Comparison of ENCODE assay signal across 8 cellular contexts in genomic region chr19:48319647-48320537, GRCh38. TPM values are rescaled to one million over a fixed set of nuclear protein-coding genes. Genes with fewer than 3 reads are reported as not detected.
DNase-seq lines count a peak whose midpoint lies in the region; ATAC-seq and TF ChIP-seq lines count a peak whose summit lies in the region.

No MANE protein-coding gene starts in this region.

- H3K36me3 Mint-ChIP-seq in activated CD4-positive, alpha-beta memory T cell treated with anti-CD3 and anti-CD28 coated beads for 36 hours: no peaks in the 10 kb centered on the region

- H3K4me3 ChIP-seq in AG10803 (ENCODE audit: low read length) (no peak overlapping the region), HAP-1 (no peak overlapping the region), lung (no peak overlapping the region)

- no peak overlapping the region for H3K4me3 Mint-ChIP-seq in activated CD4-positive, alpha-beta memory T cell treated with anti-CD3 and anti-CD28 coated beads for 36 hours

- ATAC-seq in lung (ENCODE audit: insufficient read depth, low FRiP score) (peak; percentile 35), GM21786 (IDR thresholded peaks at IDR 0.05; ENCODE audit: unreplicated experiment) (no peak)

- DNase-seq in AG10803 (ENCODE audit: low read depth) (peak; percentile 72), HAP-1 (ENCODE audit: low spot score in 2 of 2) (peak; percentile 58 to 94), NCI-H526 treated with DMSO at 0.1 percent for 48 hours (lab: John Stamatoyannopoulos, UW) (peak; percentile 27), lung (ENCODE audit: low spot score) (peak; percentile 85)
- peak; percentile 87 for DNase-seq in activated CD4-positive, alpha-beta memory T cell treated with anti-CD3 and anti-CD28 coated beads for 36 hours
- DNase-seq in effector CD4-positive, alpha-beta T cell: peak; percentile 79
- peak; percentile 80 for DNase-seq in stimulated activated CD8-positive, alpha-beta memory T cell treated with anti-CD3 and anti-CD28 coated beads, Interleukin-15, amount 100 ng/mL, for 1 hour (ENCODE audit: low read depth)

- CTCF ChIA-PET in activated CD4-positive, alpha-beta memory T cell treated with anti-CD3 and anti-CD28 coated beads for 36 hours (lab: Charles Lee): interaction anchor here (0.5 to 13.7 kb wide), 7 partner anchors 12 to 1499 kb away, joined by 3 to 354 read pairs (median 4); partner anchors contain the start of genes SYNGR4 and TMEM143

- intact Hi-C loops in activated CD4-positive, alpha-beta memory T cell treated with anti-CD3 and anti-CD28 coated beads for 36 hours (cut with micrococcal nuclease): loop anchor here (5.0 to 10.0 kb wide), 5 partner anchors 127 to 805 kb away; partner anchors contain the start of genes GRWD1, NAPA and PPP1R15A

- in situ Hi-C loops in HAP-1 (cut with MboI; ENCODE audit: low sequenced_read_pairs): loop anchor here (10.0 kb wide), 1 partner anchor 265 kb away; no protein-coding TSS in a partner anchor

- no peaks in the 10 kb centered on the region for H3K27me3 ChIP-seq in HAP-1 (ENCODE audit: low read depth)
- H3K27me3 ChIP-seq in lung (ENCODE audit: control insufficient read depth, insufficient read depth): no peaks in the 10 kb centered on the region

- POLR2A ChIA-PET in activated CD4-positive, alpha-beta memory T cell treated with anti-CD3 and anti-CD28 coated beads for 36 hours (lab: Charles Lee): interaction anchor here (1.1 kb wide), 1 partner anchor 261 kb away, joined by 3 read pairs; no protein-coding TSS in a partner anchor

- H3K9me3 Mint-ChIP-seq in activated CD4-positive, alpha-beta memory T cell treated with anti-CD3 and anti-CD28 coated beads for 36 hours: no peaks in the 10 kb centered on the region

- H3K4me1 Mint-ChIP-seq in activated CD4-positive, alpha-beta memory T cell treated with anti-CD3 and anti-CD28 coated beads for 36 hours (ENCODE audit: low read depth): peaks cover 38% of the 10 kb centered on the region

- H3K27ac Mint-ChIP-seq in activated CD4-positive, alpha-beta memory T cell treated with anti-CD3 and anti-CD28 coated beads for 36 hours: peak overlapping the region; percentile 99

- H3K27me3 Mint-ChIP-seq in activated CD4-positive, alpha-beta memory T cell treated with anti-CD3 and anti-CD28 coated beads for 36 hours: no peaks in the 10 kb centered on the region

- TF ChIP-seq CTCF in AG10803 (conservative IDR thresholded peaks at IDR 0.05; ENCODE audit: low read length) (peak; percentile 83), lung (IDR thresholded peaks at IDR 0.05; ENCODE audit: control extremely low read depth, extremely low read depth) (peak; percentile 88)

- H3K4me1 ChIP-seq in HAP-1: peaks cover 8% of the 10 kb centered on the region
- H3K4me1 ChIP-seq in lung (ENCODE audit: control insufficient read depth in 2 of 2, insufficient read depth in 2 of 2, low read length in 2 of 2): peaks cover 5 to 8% of the 10 kb centered on the region in 2 donors

- no peaks in the 10 kb centered on the region for H3K9me3 ChIP-seq in HAP-1
- no peaks in the 10 kb centered on the region for H3K9me3 ChIP-seq in lung (ENCODE audit: control insufficient read depth in 2 of 2, insufficient read depth in 1 of 2, low read length in 1 of 2)

- H3K36me3 ChIP-seq in HAP-1 (replicated peaks) (no peaks in the 10 kb centered on the region), lung (ENCODE audit: control insufficient read depth in 2 of 2, insufficient read depth in 2 of 2, low read length in 2 of 2) (no peaks in the 10 kb centered on the region)

- H3K27ac ChIP-seq in lung (ENCODE audit: low read depth in 1 of 2, low read length in 1 of 2): peak overlapping the region in 1 of 2 donors; percentile 77

- WGBS in lung, 2 donors: 27 to 40% methylated on average over 16 of the region's 16 CpGs

RNA-seq across cellular contexts. Expression of gene EMP3, which starts 5.5 kb away (rescaled TPM):
- total RNA-seq in activated CD4-positive, alpha-beta memory T cell treated with anti-CD3 and anti-CD28 coated beads for 36 hours: 100 to 1,000 TPM; 168 to 179 TPM
- 100 to 1,000 TPM in 1 of 2 donors, 10 to 100 TPM in 1; 36.9 to 189 TPM for total RNA-seq in lung
- polyA plus RNA-seq in lung: 100 to 1,000 TPM; 256 to 276 TPM

RNA-seq across cellular contexts. Expression of gene TMEM143, which starts 43.8 kb away (rescaled TPM):
- total RNA-seq in activated CD4-positive, alpha-beta memory T cell treated with anti-CD3 and anti-CD28 coated beads for 36 hours: 10 to 100 TPM; 17.1 to 17.9 TPM
- 10 to 100 TPM; 10.9 to 12.3 TPM for total RNA-seq in lung
- polyA plus RNA-seq in lung: 1 to 10 TPM; 4.1 to 7.6 TPM

RNA-seq across cellular contexts. Expression of gene SYNGR4, which starts 44.3 kb away (rescaled TPM):
- total RNA-seq in activated CD4-positive, alpha-beta memory T cell treated with anti-CD3 and anti-CD28 coated beads for 36 hours: under 1 TPM in 1 of 2 experiments, not detected in 1; 0.21 TPM
- total RNA-seq in lung: not detected
- polyA plus RNA-seq in lung: not detected

RNA-seq across cellular contexts. Expression of gene ZNF114, which starts 50.0 kb away (rescaled TPM):
- under 1 TPM; 0.29 to 0.31 TPM for total RNA-seq in activated CD4-positive, alpha-beta memory T cell treated with anti-CD3 and anti-CD28 coated beads for 36 hours
- total RNA-seq in lung: 1 to 10 TPM; 1.5 to 4.1 TPM
- polyA plus RNA-seq in lung: under 1 TPM; 0.37 to 0.63 TPM

Comparison
In these comparisons a context has a peak if more than half of its experiments do, and no peak if none do; other contexts are left out.
1. DNase-seq: peak in every context shown above with its lines; median percentile 87 in activated CD4-positive, alpha-beta memory T cell treated with anti-CD3 and anti-CD28 coated beads for 36 hours; 85 in lung; 80 in stimulated activated CD8-positive, alpha-beta memory T cell treated with anti-CD3 and anti-CD28 coated beads, Interleukin-15, amount 100 ng/mL, for 1 hour; 79 in effector CD4-positive, alpha-beta T cell; 76 in HAP-1; 72 in AG10803; 27 in NCI-H526 treated with DMSO at 0.1 percent for 48 hours.